ENCODE assay signal across 24 cellular contexts in the genomic region with DNA sequence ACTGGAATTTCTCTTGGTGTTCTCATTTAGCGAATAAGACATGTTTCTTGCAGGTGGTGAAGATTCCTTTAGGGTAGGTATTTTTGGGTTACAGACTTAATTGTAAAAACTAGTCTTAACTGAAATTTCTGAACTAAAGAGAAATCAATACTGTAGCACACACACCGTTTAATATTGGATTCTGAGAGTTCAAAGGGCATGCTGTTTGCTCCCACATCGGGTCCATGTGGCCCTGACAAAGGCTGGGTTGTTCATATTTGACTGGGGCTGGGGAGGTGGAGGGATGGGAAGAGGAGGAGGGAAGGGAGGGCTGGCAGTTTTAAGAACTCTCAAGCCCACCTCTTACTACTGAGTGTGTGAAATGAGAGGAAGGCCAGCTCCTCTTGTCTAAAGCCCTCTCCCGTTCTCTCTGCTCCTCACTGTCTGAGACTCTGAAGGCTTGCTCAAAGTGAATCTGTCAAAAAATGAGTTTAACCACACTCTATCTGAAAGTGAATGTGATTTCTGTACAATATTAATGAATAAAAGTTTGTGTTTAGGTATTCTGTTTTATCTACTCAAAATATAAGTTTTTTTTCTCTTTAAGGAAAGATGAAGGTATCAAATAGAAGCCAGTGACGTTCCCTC. TPM values are rescaled to one million over a fixed set of nuclear protein-coding genes. Genes with fewer than 3 reads are reported as not detected.
DNase-seq lines count a peak whose midpoint lies in the region; ATAC-seq and TF ChIP-seq lines count a peak whose summit lies in the region.
"Had no signal": no experiment of that assay in that cellular context is flagged by ENCODE, and none has a peak within 500 bp of the region (broad histone marks: within the 10 kb centered on the region; RNA-seq: fewer than 3 reads in every experiment).

No MANE protein-coding gene starts in this region.

- 89 to 91% methylated on average over 5 of the region's 5 CpGs for WGBS in thyroid gland, 2 donors

- peak; percentile 44 for DNase-seq in activated CD8-positive, alpha-beta memory T cell treated with anti-CD3 and anti-CD28 coated beads for 24 hours
- DNase-seq in activated CD8-positive, alpha-beta memory T cell treated with anti-CD3 and anti-CD28 coated beads, Interleukin-2, amount 50 U/mL, for 48 hours = no peak
- DNase-seq in CD8-positive, alpha-beta memory T cell = no peak
- DNase-seq in activated naive CD8-positive, alpha-beta T cell treated with anti-CD3 and anti-CD28 coated beads, Interleukin-2, amount 10 ng/mL, durations not matched to agents 7 days and 5 days = no peak
- DNase-seq in naive thymus-derived CD8-positive, alpha-beta T cell = no peak
- DNase-seq in thyroid gland (no peak), mucosa of gallbladder (ENCODE audit: low spot score) (no peak), occipital lobe (lab: John Stamatoyannopoulos, UW) (no peak)
- DNase-seq: brain microvascular endothelial cell, DMS79 treated with DMSO at 0.1 percent for 48 hours, GF-D8, GOT3, HFFc6, hippocampal formation, Karpas-422, left cardiac atrium, NCI-H1436 treated with DMSO at 0.1 percent for 48 hours, NCI-H446, nucleus accumbens, T-helper 9 cell, trophoblast cell had no signal

- no peak for TF ChIP-seq CTCF in thyroid gland (IDR thresholded peaks at IDR 0.05)

- H3K27me3 Mint-ChIP-seq in CD8-positive, alpha-beta memory T cell = no peaks in the 10 kb centered on the region
- H3K27me3 Mint-ChIP-seq in activated naive CD8-positive, alpha-beta T cell treated with anti-CD3 and anti-CD28 coated beads, Interleukin-2, amount 10 ng/mL, durations not matched to agents 7 days and 5 days = no peaks in the 10 kb centered on the region
- no peaks in the 10 kb centered on the region for H3K27me3 Mint-ChIP-seq in naive thymus-derived CD8-positive, alpha-beta T cell
- H3K27me3 Mint-ChIP-seq: B cell had no signal

- H3K9me3 ChIP-seq in CD8-positive, alpha-beta memory T cell (ENCODE audit: low read length) = no peaks in the 10 kb centered on the region
- no peaks in the 10 kb centered on the region for H3K9me3 ChIP-seq in thyroid gland

- peaks cover 3 to 75% (median 19%) of the 10 kb centered on the region in 3 donors for H3K36me3 Mint-ChIP-seq in CD8-positive, alpha-beta memory T cell
- H3K36me3 Mint-ChIP-seq in activated naive CD8-positive, alpha-beta T cell treated with anti-CD3 and anti-CD28 coated beads, Interleukin-2, amount 10 ng/mL, durations not matched to agents 7 days and 5 days = peaks cover 16% of the 10 kb centered on the region
- peaks cover 0 to 84% (median 24%) of the 10 kb centered on the region in 3 donors for H3K36me3 Mint-ChIP-seq in naive thymus-derived CD8-positive, alpha-beta T cell

- H3K4me3 Mint-ChIP-seq in CD8-positive, alpha-beta memory T cell = peak overlapping the region in 1 of 7 donors; percentile 53
- H3K4me3 Mint-ChIP-seq in activated naive CD8-positive, alpha-beta T cell treated with anti-CD3 and anti-CD28 coated beads, Interleukin-2, amount 10 ng/mL, durations not matched to agents 7 days and 5 days = peak overlapping the region; percentile 9
- peak overlapping the region in 5 of 10 donors; percentile 0 to 49 (median 5) for H3K4me3 Mint-ChIP-seq in naive thymus-derived CD8-positive, alpha-beta T cell
- H3K4me3 Mint-ChIP-seq: B cell, HFFc6 had no signal

- no peaks in the 10 kb centered on the region for H3K9me3 Mint-ChIP-seq in CD8-positive, alpha-beta memory T cell
- no peaks in the 10 kb centered on the region for H3K9me3 Mint-ChIP-seq in activated naive CD8-positive, alpha-beta T cell treated with anti-CD3 and anti-CD28 coated beads, Interleukin-2, amount 10 ng/mL, durations not matched to agents 7 days and 5 days
- H3K9me3 Mint-ChIP-seq in naive thymus-derived CD8-positive, alpha-beta T cell = no peaks in the 10 kb centered on the region
- H3K9me3 Mint-ChIP-seq: HFFc6 had no signal

- H3K4me1 ChIP-seq in CD8-positive, alpha-beta memory T cell (ENCODE audit: insufficient read depth, low read length) = no peaks in the 10 kb centered on the region
- H3K4me1 ChIP-seq in thyroid gland = no peaks in the 10 kb centered on the region

- CTCF ChIA-PET in CD8-positive, alpha-beta memory T cell (lab: Charles Lee) = no interaction called here

- no peak for TF ChIP-seq POLR2A in thyroid gland (IDR thresholded peaks at IDR 0.05)

- intact Hi-C loops in thyroid gland (cut with DNase I) = no loop called here

- no peak for ATAC-seq in activated naive CD8-positive, alpha-beta T cell treated with anti-CD3 and anti-CD28 coated beads, Interleukin-2, amount 10 ng/mL, durations not matched to agents 7 days and 5 days (ENCODE audit: low read depth)
- ATAC-seq in naive thymus-derived CD8-positive, alpha-beta T cell = no peak
- ATAC-seq: left cardiac atrium had no signal

- peak overlapping the region in 7 of 8 donors; percentile 23 to 76 (median 63) for H3K27ac Mint-ChIP-seq in CD8-positive, alpha-beta memory T cell
- H3K27ac Mint-ChIP-seq in activated naive CD8-positive, alpha-beta T cell treated with anti-CD3 and anti-CD28 coated beads, Interleukin-2, amount 10 ng/mL, durations not matched to agents 7 days and 5 days = peak overlapping the region; percentile 52
- H3K27ac Mint-ChIP-seq in naive thymus-derived CD8-positive, alpha-beta T cell = peak overlapping the region; percentile 3 to 92 (median 71)
- H3K27ac Mint-ChIP-seq: B cell had no signal

- no peak overlapping the region for H3K27ac ChIP-seq in CD8-positive, alpha-beta memory T cell (ENCODE audit: low read depth, low read length)
- no peak overlapping the region for H3K27ac ChIP-seq in thyroid gland
- H3K27ac ChIP-seq: RWPE1, skin epidermis had no signal

- H3K36me3 ChIP-seq in CD8-positive, alpha-beta memory T cell (ENCODE audit: insufficient read depth, low read length) = peaks cover 19% of the 10 kb centered on the region
- peaks cover 8 to 22% of the 10 kb centered on the region in 2 donors for H3K36me3 ChIP-seq in thyroid gland

- POLR2A ChIA-PET in CD8-positive, alpha-beta memory T cell (lab: Charles Lee) = no interaction called here
- POLR2A ChIA-PET in activated naive CD8-positive, alpha-beta T cell treated with anti-CD3 and anti-CD28 coated beads, Interleukin-2, amount 10 ng/mL, durations not matched to agents 7 days and 5 days (lab: Charles Lee) = no interaction called here
- POLR2A ChIA-PET in naive thymus-derived CD8-positive, alpha-beta T cell (lab: Charles Lee) = no interaction called here

- no peak overlapping the region for H3K4me3 ChIP-seq in CD8-positive, alpha-beta memory T cell (ENCODE audit: low read length)
- no peak overlapping the region for H3K4me3 ChIP-seq in thyroid gland (replicated peaks in 1 of 3)
- H3K4me3 ChIP-seq: skin epidermis had no signal

- no peaks in the 10 kb centered on the region for H3K27me3 ChIP-seq in CD8-positive, alpha-beta memory T cell (ENCODE audit: insufficient read depth, low read length, poor library complexity, severe bottlenecking)
- H3K27me3 ChIP-seq in thyroid gland = no peaks in the 10 kb centered on the region
- H3K27me3 ChIP-seq: brain microvascular endothelial cell had no signal

- H3K4me1 Mint-ChIP-seq in CD8-positive, alpha-beta memory T cell = peaks cover 4 to 12% (median 4%) of the 10 kb centered on the region in 3 donors
- peaks cover 5% of the 10 kb centered on the region for H3K4me1 Mint-ChIP-seq in activated naive CD8-positive, alpha-beta T cell treated with anti-CD3 and anti-CD28 coated beads, Interleukin-2, amount 10 ng/mL, durations not matched to agents 7 days and 5 days
- peaks cover 0 to 15% (median 11%) of the 10 kb centered on the region in 4 donors for H3K4me1 Mint-ChIP-seq in naive thymus-derived CD8-positive, alpha-beta T cell
- H3K4me1 Mint-ChIP-seq: B cell had no signal

RNA-seq across cellular contexts. Expression of a gene that starts 40.0 kb away (rescaled TPM):
- 10 to 100 TPM; 53.6 to 54.9 TPM for total RNA-seq in CD8-positive, alpha-beta memory T cell
- polyA plus RNA-seq in CD8-positive, alpha-beta memory T cell = 72.2 TPM
- total RNA-seq in activated naive CD8-positive, alpha-beta T cell treated with anti-CD3 and anti-CD28 coated beads, Interleukin-2, amount 10 ng/mL, durations not matched to agents 7 days and 5 days = 10 to 100 TPM; 73.0 to 78.9 TPM
- total RNA-seq in naive thymus-derived CD8-positive, alpha-beta T cell = 10 to 100 TPM; 31.2 to 33.7 TPM
- 10 to 100 TPM; 43.7 to 48.8 (median 48.6) TPM for polyA plus RNA-seq in naive thymus-derived CD8-positive, alpha-beta T cell
- total RNA-seq in thyroid gland (100 to 1,000 TPM in 2 of 4 donors, 10 to 100 TPM in 2; 88.3 to 104 (median 95.6) TPM), mucosa of gallbladder (75.2 TPM), occipital lobe (83.9 TPM)
